ENCODE assay signal across 26 cellular contexts in the genomic region with DNA sequence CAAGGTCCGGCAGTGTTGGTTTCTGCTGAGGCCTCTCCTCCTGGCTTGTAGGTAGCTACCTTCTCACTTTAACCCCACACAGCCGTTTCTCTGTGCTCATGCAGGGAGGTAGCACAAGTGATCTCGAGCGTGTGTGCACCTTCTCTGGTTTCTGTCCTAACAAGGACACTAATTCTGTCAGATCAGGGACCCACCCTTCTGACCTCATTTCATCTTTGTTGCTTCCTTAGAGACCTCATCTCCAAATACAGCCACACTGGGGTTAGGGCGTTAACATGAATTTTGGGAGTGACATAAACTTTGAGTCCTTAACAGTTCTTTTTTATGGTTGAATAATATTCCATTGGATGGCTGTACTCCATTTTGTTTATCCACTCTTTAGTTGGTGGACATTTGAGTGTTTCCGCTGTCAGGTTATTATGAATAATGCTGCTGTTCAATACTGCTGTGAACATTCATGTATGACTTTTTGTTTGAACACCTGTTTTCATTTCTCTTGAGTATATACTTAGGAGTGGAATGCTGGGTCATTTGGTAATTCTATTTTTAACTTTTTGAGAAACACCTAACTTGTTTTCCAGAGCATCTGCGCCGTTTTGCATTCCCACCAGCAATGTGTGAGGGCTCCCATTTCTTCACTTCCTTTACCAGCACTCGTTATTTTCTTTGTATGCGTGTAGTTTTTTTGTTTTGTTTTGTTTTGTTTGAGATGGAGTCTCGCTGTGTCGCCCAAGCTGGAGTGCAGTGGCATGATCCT. TPM values are rescaled to one million over a fixed set of nuclear protein-coding genes. Genes with fewer than 3 reads are reported as not detected.
A peak's percentile ranks its signal among the peaks of the same experiment; 100 is the strongest.
DNase-seq lines count a peak whose midpoint lies in the region; ATAC-seq and TF ChIP-seq lines count a peak whose summit lies in the region.
"Had no signal": no experiment of that assay in that cellular context is flagged by ENCODE, and none has a peak within 500 bp of the region (broad histone marks: within the 10 kb centered on the region; RNA-seq: fewer than 3 reads in every experiment).

No MANE protein-coding gene starts in this region.

- no peaks in the 10 kb centered on the region for H3K9me3 Mint-ChIP-seq in Caco-2 (ENCODE audit: unreplicated experiment)
- H3K9me3 Mint-ChIP-seq in H9 = peaks cover 5 to 8% of the 10 kb centered on the region in 2 experiments
- peaks cover 12% of the 10 kb centered on the region for H3K9me3 Mint-ChIP-seq in WTC11
- H3K9me3 Mint-ChIP-seq in T-cell = peaks cover 0 to 28% (median 10%) of the 10 kb centered on the region in 3 donors

- H3K36me3 ChIP-seq in Caco-2 (ENCODE audit: control insufficient read depth, insufficient read depth, low read length) (peaks cover 3% of the 10 kb centered on the region), mucosa of descending colon (ENCODE audit: low read depth) (no peaks in the 10 kb centered on the region), PC-3 (ENCODE audit: low read depth, low read length) (no peaks in the 10 kb centered on the region; the same call in 1 of the 2 replicates)
- H3K36me3 ChIP-seq: thyroid gland had no signal

- CTCF ChIA-PET in Caco-2 (lab: Charles Lee) = no interaction called here
- CTCF ChIA-PET in WTC11 (lab: Charles Lee) = no interaction called here
- CTCF ChIA-PET in T-cell (lab: Charles Lee) = no interaction called here
- CTCF ChIA-PET in PC-3 (lab: Charles Lee) = no interaction called here

- WGBS in H9 (ENCODE audit: extremely low coverage, insufficient read length, low lambda C conversion rate) = no CpG with 5 or more reads among the region's 12 CpGs

- H2BK20ac ChIP-seq in H9 (ENCODE audit: low read depth, low read length, poor library complexity, severe bottlenecking) = no peak overlapping the region

- H3K27ac ChIP-seq in H9 (ENCODE audit: insufficient read length, low read depth, low read length) = no peak overlapping the region
- no peak overlapping the region for H3K27ac ChIP-seq in PC-3 (ENCODE audit: low read length)
- H3K27ac ChIP-seq: ascending aorta, epithelial cell of prostate, GM23248, thyroid gland had no signal

- no peak overlapping the region for H2BK12ac ChIP-seq in H9 (ENCODE audit: insufficient read length, low read depth, low read length)

- no peak overlapping the region for H2BK15ac ChIP-seq in H9 (ENCODE audit: low read depth, low read length)

- intact Hi-C loops in Caco-2 (cut with micrococcal nuclease; ENCODE audit: unreplicated experiment) = no loop called here
- intact Hi-C loops in mucosa of descending colon (cut with DNase I, micrococcal nuclease) = no loop called here
- intact Hi-C loops in PC-3 (cut with micrococcal nuclease) = no loop called here

- H4K20me1 ChIP-seq in H9 (ENCODE audit: control insufficient read depth, insufficient read depth, insufficient read length) (no peaks in the 10 kb centered on the region), PC-3 (ENCODE audit: low read length) (no peaks in the 10 kb centered on the region)

- no peak overlapping the region for H4K5ac ChIP-seq in H9 (ENCODE audit: insufficient read length, low read depth, low read length)

- H4K8ac ChIP-seq in H9 (replicated peaks; ENCODE audit: insufficient read length, low read depth, low read length) = no peak overlapping the region

- H3K36me3 Mint-ChIP-seq in Caco-2 (ENCODE audit: insufficient read depth, unreplicated experiment) (peaks cover 5% of the 10 kb centered on the region), H9 (ENCODE audit: insufficient read depth in 1 of 3, low read depth in 3 of 3) (peaks cover 11 to 43% (median 33%) of the 10 kb centered on the region in 3 experiments), WTC11 (peaks cover 29% of the 10 kb centered on the region), T-cell (peaks cover 51% of the 10 kb centered on the region)

- H2AFZ ChIP-seq in H9 (ENCODE audit: low read length) (no peak overlapping the region), PC-3 (ENCODE audit: low read length) (no peak overlapping the region)
- H2AFZ ChIP-seq: GM23248 had no signal

- H3F3A ChIP-seq in PC-3 (ENCODE audit: low read length, unreplicated experiment) = no peaks in the 10 kb centered on the region

- no peaks in the 10 kb centered on the region for H3K23me2 ChIP-seq in H9 (ENCODE audit: insufficient read length, low read depth, low read length, poor library complexity, severe bottlenecking)

- H3K27me3 ChIP-seq in Caco-2 (replicated peaks; ENCODE audit: control insufficient read depth, insufficient read depth, low read length) (no peaks in the 10 kb centered on the region), H9 (ENCODE audit: insufficient read depth, low read length) (no peaks in the 10 kb centered on the region), PC-3 (ENCODE audit: low read length) (no peaks in the 10 kb centered on the region)
- H3K27me3 ChIP-seq: ascending aorta, thyroid gland had no signal

- no peak overlapping the region for H3K4me2 ChIP-seq in H9 (ENCODE audit: insufficient read depth, insufficient read length, low read length)
- no peak overlapping the region for H3K4me2 ChIP-seq in PC-3 (ENCODE audit: low read length)

- no peaks in the 10 kb centered on the region for H3K9me2 ChIP-seq in PC-3 (replicated peaks; ENCODE audit: low read length)

- no peak overlapping the region for H3T11ph ChIP-seq in H9 (ENCODE audit: low read length)

- peak overlapping the region; percentile 21 for H3K27ac Mint-ChIP-seq in Caco-2 (ENCODE audit: unreplicated experiment)
- peak overlapping the region in 2 of 3 experiments; percentile 14 to 63; a peak in 5 of 7 replicates for H3K27ac Mint-ChIP-seq in H9
- 0 out of 2 replicates have a peak overlapping the region, but pooled peaks have one; percentile 4 for H3K27ac Mint-ChIP-seq in WTC11
- no peak overlapping the region for H3K27ac Mint-ChIP-seq in T-cell
- H3K27ac Mint-ChIP-seq: activated T-cell treated with anti-CD3 and anti-CD28 coated beads, Interleukin-2, amount 50 U/mL, for 72 hours had no signal

- TF ChIP-seq CTCF in Caco-2 (IDR thresholded peaks at IDR 0.05; ENCODE audit: insufficient read depth in 1 of 2, low read depth in 1 of 2, low read length in 1 of 2, severe bottlenecking in 1 of 2, unreplicated experiment in 1 of 2) = no peak
- TF ChIP-seq CTCF in H9 (conservative IDR thresholded peaks at IDR 0.05) = no peak
- TF ChIP-seq CTCF in WTC11 (IDR thresholded peaks at IDR 0.05) = no peak
- TF ChIP-seq CTCF in mucosa of descending colon (IDR thresholded peaks at IDR 0.05) = no peak
- TF ChIP-seq CTCF in PC-3 (conservative IDR thresholded peaks at IDR 0.05; ENCODE audit: low read depth, low read length) = no peak

- no peak overlapping the region for H3K4me3 Mint-ChIP-seq in Caco-2 (ENCODE audit: unreplicated experiment)
- H3K4me3 Mint-ChIP-seq in H9 = no peak overlapping the region; a peak in 1 of 5 replicates
- H3K4me3 Mint-ChIP-seq in WTC11 = no peak overlapping the region
- H3K4me3 Mint-ChIP-seq in T-cell = no peak overlapping the region
- H3K4me3 Mint-ChIP-seq: activated T-cell treated with anti-CD3 and anti-CD28 coated beads, Interleukin-2, amount 50 U/mL, for 72 hours; CD8-positive, alpha-beta memory T cell had no signal

- H3K4me1 Mint-ChIP-seq in Caco-2 (ENCODE audit: low read depth, unreplicated experiment) (peaks cover 17% of the 10 kb centered on the region), H9 (peaks cover 12 to 13% of the 10 kb centered on the region in 2 experiments), WTC11 (peaks cover 18% of the 10 kb centered on the region), T-cell (peaks cover 16 to 38% (median 36%) of the 10 kb centered on the region in 3 donors)

- H3K4me1 ChIP-seq in Caco-2 (peaks cover 17% of the 10 kb centered on the region), H9 (ENCODE audit: insufficient read depth, low read length) (no peaks in the 10 kb centered on the region; the same call in 1 of the 2 replicates), mucosa of descending colon (ENCODE audit: low read depth) (no peaks in the 10 kb centered on the region), PC-3 (ENCODE audit: insufficient read depth, low read length) (peaks cover 9% of the 10 kb centered on the region; the same call in 1 of the 2 replicates)
- H3K4me1 ChIP-seq: ascending aorta had no signal

- ATAC-seq in WTC11 (no peak), mucosa of descending colon (peak; percentile 7), T-cell (replicated peaks in 1 of 4) (no peak), GM21717 (IDR thresholded peaks at IDR 0.05; ENCODE audit: unreplicated experiment) (no peak), PC-3 (no peak)
- ATAC-seq: activated T-cell treated with anti-CD3 and anti-CD28 coated beads, Interleukin-2, amount 50 U/mL, for 72 hours had no signal

- H2BK120ac ChIP-seq in H9 (ENCODE audit: low read depth, low read length, poor library complexity, severe bottlenecking) = no peak overlapping the region

- H3K14ac ChIP-seq in H9 (ENCODE audit: insufficient read depth, low read length) = no peak overlapping the region

- no peak overlapping the region for H2AK5ac ChIP-seq in H9 (ENCODE audit: insufficient read length, low read length)

- H4K91ac ChIP-seq in H9 (ENCODE audit: insufficient read length, low read depth, low read length) = no peak overlapping the region

- H3K79me1 ChIP-seq in H9 (ENCODE audit: insufficient read depth, low read depth, low read length, poor library complexity, severe bottlenecking) = no peaks in the 10 kb centered on the region

- H3K27me3 Mint-ChIP-seq in Caco-2 (ENCODE audit: insufficient read depth, unreplicated experiment) (no peaks in the 10 kb centered on the region), H9 (ENCODE audit: low read depth) (no peaks in the 10 kb centered on the region), WTC11 (ENCODE audit: low read depth) (no peaks in the 10 kb centered on the region), T-cell (no peaks in the 10 kb centered on the region)
- H3K27me3 Mint-ChIP-seq: CD8-positive, alpha-beta memory T cell had no signal

- no peak overlapping the region for H3K23ac ChIP-seq in H9 (ENCODE audit: insufficient read length, low read depth, low read length)

- H3K4me3 ChIP-seq in Caco-2 (ENCODE audit: low read depth, low read length) (no peak overlapping the region), mucosa of descending colon (no peak overlapping the region), PC-3 (ENCODE audit: low read length) (no peak overlapping the region)
- H3K4me3 ChIP-seq: ascending aorta, GM23248, thyroid gland had no signal

- H3K18ac ChIP-seq in H9 (ENCODE audit: insufficient read length, low read depth, low read length) = no peak overlapping the region

- H3K9me3 ChIP-seq in Caco-2 (peaks cover 4% of the 10 kb centered on the region), H9 (ENCODE audit: control insufficient read depth, low read depth, low read length) (no peaks in the 10 kb centered on the region), mucosa of descending colon (peaks cover 6% of the 10 kb centered on the region), PC-3 (ENCODE audit: low read length) (no peaks in the 10 kb centered on the region)
- H3K9me3 ChIP-seq: ascending aorta, thyroid gland had no signal

- no TSS peak for BruUV-seq in Caco-2 (replicated peaks; lab: Mats Ljungman, UMichigan)
- BruUV-seq in PC-3 (replicated peaks; lab: Mats Ljungman, UMichigan) = no TSS peak

- H3K9ac ChIP-seq in H9 (ENCODE audit: extremely low read depth, insufficient read length, low read length) = no peak overlapping the region
- no peak overlapping the region for H3K9ac ChIP-seq in PC-3 (ENCODE audit: low read length)
- H3K9ac ChIP-seq: GM23248 had no signal

- H3K56ac ChIP-seq in H9 (ENCODE audit: insufficient read length, low read depth, low read length) = no peak overlapping the region

- H3K4ac ChIP-seq in H9 (ENCODE audit: low read depth, low read length) = no peak overlapping the region

- H2BK5ac ChIP-seq in H9 (ENCODE audit: insufficient read length, low read length) = no peak overlapping the region

- H3K79me2 ChIP-seq in H9 (ENCODE audit: insufficient read depth, low read length) (peaks cover 4% of the 10 kb centered on the region; the same call in 1 of the 2 replicates), PC-3 (ENCODE audit: low read length) (peaks cover 76% of the 10 kb centered on the region)

- POLR2A ChIA-PET in Caco-2 (lab: Charles Lee) (no interaction called here), WTC11 (lab: Charles Lee) (no interaction called here), T-cell (lab: Charles Lee) (no interaction called here), PC-3 (lab: Charles Lee; ENCODE audit: unreplicated experiment) (no interaction called here)

- DNase-seq in Caco-2 = no peak
- no peak for DNase-seq in H9
- no peak for DNase-seq in WTC11 (ENCODE audit: low spot score)
- no peak for DNase-seq in mucosa of descending colon
- no peak for DNase-seq in activated CD8-positive, alpha-beta memory T cell treated with anti-CD3 and anti-CD28 coated beads for 24 hours
- DNase-seq in T-cell = no peak
- DNase-seq in PC-3 = no peak
- DNase-seq: activated naive CD4-positive, alpha-beta T cell treated with anti-CD3 and anti-CD28 coated beads, Interleukin-2, amount 50 U/mL, for 16 hours; activated T-cell treated with anti-CD3 and anti-CD28 coated beads, Interleukin-2, amount 50 U/mL, for 72 hours; CD8-positive, alpha-beta memory T cell; cerebellar nuclear complex; foreskin melanocyte; GM23248; hippocampal formation; IMR-90; NCI-H1105 treated with DMSO at 0.1 percent for 48 hours; NCI-H2081 treated with DMSO at 0.1 percent for 48 hours; NCI-H82; nucleus accumbens; SIG-M5; stimulated activated CD4-positive, alpha-beta T cell treated with anti-CD3 and anti-CD28 coated beads, Interleukin-2, amount 100 ng/mL, for 48 hours; stimulated activated naive CD4-positive, alpha-beta T cell treated with Interleukin-2 at 50 U/mL for 16 hours; thyroid gland had no signal

RNA-seq across cellular contexts. Expression of a gene that starts 57.5 kb away (rescaled TPM):
- total RNA-seq in Caco-2 (2022) (46.7 and 51.8 TPM in 2 replicates), H9 (2021) (39.8 and 42.1 TPM in 2 replicates), WTC11 (2021) (23.9 to 28.1 TPM (median 24.2 TPM) in 3 replicates), mucosa of descending colon (100 to 1,000 TPM in 1 of 3 donors, 10 to 100 TPM in 2; 70.4 to 106 (median 93.0) TPM), T-cell (10 to 100 TPM; 32.0 to 67.3 (median 38.0) TPM), PC-3 (2014; rRNA removed) (10.5 and 21.0 TPM in 2 replicates)

Comparison
In these comparisons a context has a peak if more than half of its experiments do, and no peak if none do; other contexts are left out.
1. H3K27ac Mint-ChIP-seq: peak in Caco-2 (single experiment), H9 (2 of 3) and WTC11 (single experiment); none in T-cell (0 of 2).